Comparison of ENCODE assay signal across 6 cellular contexts in the genomic region with DNA sequence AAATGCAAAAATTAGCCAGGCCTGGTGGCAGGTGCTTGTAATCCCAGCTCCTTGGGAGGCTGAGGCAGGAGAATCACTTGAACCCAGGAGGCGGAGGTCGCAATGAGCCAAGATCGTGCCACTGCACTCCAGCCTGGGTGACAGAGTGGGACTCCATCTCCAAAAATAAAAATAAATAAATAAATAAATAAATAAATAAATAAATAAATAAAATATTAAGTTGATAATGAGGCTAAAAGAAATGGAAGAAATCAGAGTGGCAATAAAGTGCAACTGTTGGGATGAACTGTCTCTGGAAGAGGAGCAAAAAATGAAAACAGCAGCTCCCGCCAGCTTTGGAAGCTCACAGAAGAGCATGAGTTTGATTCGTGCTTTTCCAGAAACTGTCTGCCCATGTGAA. TPM values are rescaled to one million over a fixed set of nuclear protein-coding genes. Genes with fewer than 3 reads are reported as not detected.
"Had no signal": no experiment of that assay in that cellular context is flagged by ENCODE, and none has a peak within 500 bp of the region (broad histone marks: within the 10 kb centered on the region; RNA-seq: fewer than 3 reads in every experiment).

No MANE protein-coding gene starts in this region.

RNA-seq across cellular contexts. Expression of a gene that starts 30.6 kb away (rescaled TPM):
- total RNA-seq: HepG2, HT-29, HT1080, IMR-90, K562 had no signal
- polyA plus RNA-seq: HepG2, IgD-negative memory B cell, IMR-90 had no signal
